Comparison of ENCODE assay signal across 1 cellular context in genomic region chr1:47333578-47333921, GRCh38.
TF ChIP-seq lines count a peak whose summit lies in the region.

TSS of gene CMPK1 (plus strand) at chr1:47333790. CDS start at chr1:47333946, 156 bp downstream.

TF ChIP-seq in K562, 482 proteins besides CTCF, POLR2A, EP300 and RAD21 (continued from another document):
- TF ChIP-seq AFF4 (CRISPR knock-in tag; IDR thresholded peaks at IDR 0.05) (0 out of 2 replicates have a peak, but pooled peaks have one; percentile 73), C11orf30 (IDR thresholded peaks at IDR 0.05; ENCODE audit: low read depth) (no peak), POLR2G (IDR thresholded peaks at IDR 0.05; ENCODE audit: low read depth, low read length) (no peak), GABPA (tag; conservative IDR thresholded peaks at IDR 0.05; ENCODE audit: low read depth) (peak; percentile 77), HSF4 (CRISPR knock-in tag; IDR thresholded peaks at IDR 0.05; ENCODE audit: borderline replicate concordance) (no peak), RBM14 (IDR thresholded peaks at IDR 0.05; ENCODE audit: borderline replicate concordance, insufficient read depth, low read depth, low read length) (no peak)
TF ChIP-seq in K562: peak in this region for 85.
